In genomic region chr10:46541017-46541661, GRCh38 we compare ENCODE assay signal across 10 cellular contexts. TPM values are rescaled to one million over a fixed set of nuclear protein-coding genes. Genes with fewer than 3 reads are reported as not detected.
DNase-seq lines count a peak whose midpoint lies in the region; ATAC-seq and TF ChIP-seq lines count a peak whose summit lies in the region.
"Had no signal": no experiment of that assay in that cellular context is flagged by ENCODE, and none has a peak within 500 bp of the region (broad histone marks: within the 10 kb centered on the region; RNA-seq: fewer than 3 reads in every experiment).

No MANE protein-coding gene starts in this region.

- H3K27me3 Mint-ChIP-seq in endothelial cell (ENCODE audit: unreplicated experiment) (peaks cover 18% of the 10 kb centered on the region), mesothelial cell of epicardium (ENCODE audit: low read depth) (peaks cover 2% of the 10 kb centered on the region)

- H3K9ac ChIP-seq in HUES6 (ENCODE audit: low read length) = peak overlapping the region; percentile 44

- no peaks in the 10 kb centered on the region for H3K36me3 Mint-ChIP-seq in endothelial cell (ENCODE audit: low read depth, unreplicated experiment)
- H3K36me3 Mint-ChIP-seq in mesothelial cell of epicardium = no peaks in the 10 kb centered on the region
- H3K36me3 Mint-ChIP-seq: T-cell had no signal

- peaks cover 13% of the 10 kb centered on the region for H3K27me3 ChIP-seq in HUES6 (ENCODE audit: control insufficient read depth, insufficient read depth, low read length)

- peak overlapping the region; percentile 68 for H3K4me3 ChIP-seq in HUES6 (ENCODE audit: low read depth, low read length)

- H3K9me3 ChIP-seq in HUES6 (ENCODE audit: control insufficient read depth, insufficient read depth, low read depth, low read length) = no peaks in the 10 kb centered on the region

- H3K27ac ChIP-seq in HUES6 (ENCODE audit: low read depth, low read length) = no peak overlapping the region

- DNase-seq in 8988T = peak; percentile 77
- DNase-seq in endothelial cell (ENCODE audit: low spot score) = peak; percentile 80
- peak; percentile 76 to 84 for DNase-seq in mesothelial cell of epicardium (ENCODE audit: low spot score in 2 of 2, unreplicated experiment in 2 of 2)
- DNase-seq in NOMO-1 treated with DMSO at 0.1 percent for 48 hours (lab: John Stamatoyannopoulos, UW; ENCODE audit: unreplicated experiment) = no peak
- DNase-seq in NK-92 (lab: John Stamatoyannopoulos, UW; ENCODE audit: unreplicated experiment) = no peak
- DNase-seq: central memory CD4-positive, alpha-beta T cell had no signal

- H3K9me3 Mint-ChIP-seq in endothelial cell (ENCODE audit: unreplicated experiment) (no peaks in the 10 kb centered on the region), mesothelial cell of epicardium (no peaks in the 10 kb centered on the region)
- H3K9me3 Mint-ChIP-seq: T-cell had no signal

- TF ChIP-seq CTCF in endothelial cell (IDR thresholded peaks at IDR 0.05; ENCODE audit: unreplicated experiment) (peak; percentile 66), mesothelial cell of epicardium (IDR thresholded peaks at IDR 0.05; ENCODE audit: unreplicated experiment) (peak; percentile 75)

- H3K4me3 Mint-ChIP-seq in endothelial cell (ENCODE audit: unreplicated experiment) (no peak overlapping the region), mesothelial cell of epicardium (peak overlapping the region; percentile 62)

- H3K27ac Mint-ChIP-seq in endothelial cell (ENCODE audit: unreplicated experiment) = no peak overlapping the region
- no peak overlapping the region for H3K27ac Mint-ChIP-seq in mesothelial cell of epicardium
- H3K27ac Mint-ChIP-seq: T-cell had no signal

- ATAC-seq in HG03045 (IDR thresholded peaks at IDR 0.05; ENCODE audit: unreplicated experiment) = no peak
- ATAC-seq in GM18907 (IDR thresholded peaks at IDR 0.05; ENCODE audit: unreplicated experiment) = no peak
- ATAC-seq: T-cell had no signal

- no peaks in the 10 kb centered on the region for H3K36me3 ChIP-seq in HUES6 (ENCODE audit: control insufficient read depth, insufficient read depth, low read length)

- H3K4me1 ChIP-seq in HUES6 (ENCODE audit: control insufficient read depth, insufficient read depth, low read length) = peaks cover 24% of the 10 kb centered on the region

- H3K4me1 Mint-ChIP-seq in endothelial cell (ENCODE audit: unreplicated experiment) = peaks cover 7% of the 10 kb centered on the region
- peaks cover 17% of the 10 kb centered on the region for H3K4me1 Mint-ChIP-seq in mesothelial cell of epicardium

RNA-seq across cellular contexts. Expression of gene GPRIN2, which starts 15.3 kb away (rescaled TPM):
- total RNA-seq in endothelial cell (ENCODE audit: unreplicated experiment) (0.31 TPM), mesothelial cell of epicardium (19.6 to 20.7 TPM (median 20.3 TPM) in 3 replicates)
- total RNA-seq: T-cell had no signal

RNA-seq across cellular contexts. Expression of gene SYT15, which starts 37.8 kb away (rescaled TPM):
- total RNA-seq in endothelial cell (ENCODE audit: unreplicated experiment) (0.77 TPM), mesothelial cell of epicardium (3.0 to 4.0 TPM (median 3.3 TPM) in 3 replicates)

Comparison
In these comparisons a context has a peak if more than half of its experiments do, and no peak if none do; other contexts are left out.
1. DNase-seq: peak in 8988T (single experiment), endothelial cell (single experiment) and mesothelial cell of epicardium (2 of 2); none in NOMO-1 treated with DMSO at 0.1 percent for 48 hours (single experiment) and NK-92 (single experiment).
2. RNA of gene GPRIN2, which starts 15.3 kb away (total RNA-seq): 19.6 to 20.7 TPM in mesothelial cell of epicardium; 0.31 TPM in endothelial cell (single experiment); every median in the first group is over 10 times any median in the second.